22 cellular contexts compared by ENCODE assay signal in the genomic region with DNA sequence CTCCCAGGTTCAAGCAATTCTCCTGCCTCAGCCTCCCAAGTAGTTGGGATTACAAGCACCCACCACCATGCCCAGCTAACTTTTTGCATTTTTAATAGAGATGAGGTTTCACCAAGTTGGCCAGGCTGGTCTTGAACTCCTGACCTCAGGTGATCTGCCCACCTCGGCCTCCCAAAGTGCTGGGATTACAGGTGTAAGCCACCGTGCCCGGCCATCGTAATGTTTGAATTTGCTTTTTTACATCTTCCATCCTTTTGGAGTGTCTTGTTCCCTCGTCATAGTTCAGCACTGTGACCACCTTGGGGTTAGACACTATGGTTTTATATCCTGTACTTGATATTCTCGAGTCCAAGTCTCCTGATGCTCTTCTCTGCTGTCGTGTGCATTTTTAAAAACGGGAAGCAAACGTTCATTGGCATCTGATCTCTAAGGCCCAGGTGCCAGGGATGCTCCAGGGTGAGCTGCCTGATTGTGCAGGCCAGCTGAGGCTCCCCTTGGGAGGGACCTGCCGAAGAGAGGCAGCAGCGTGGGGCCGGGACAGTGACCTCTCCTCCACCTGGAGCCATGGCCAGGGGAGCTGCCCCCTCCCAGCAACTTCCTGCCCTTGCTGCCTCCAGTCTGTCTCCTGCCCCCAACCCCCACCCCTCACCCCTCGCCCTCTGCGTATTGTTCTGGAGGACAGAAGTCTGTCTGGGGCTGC. TPM values are rescaled to one million over a fixed set of nuclear protein-coding genes. Genes with fewer than 3 reads are reported as not detected.
"Had no signal": no experiment of that assay in that cellular context is flagged by ENCODE, and none has a peak within 500 bp of the region (broad histone marks: within the 10 kb centered on the region; RNA-seq: fewer than 3 reads in every experiment).

No MANE protein-coding gene starts in this region.

- H3K4me3 Mint-ChIP-seq: activated T-helper 1 cell treated with anti-CD3 and anti-CD28 coated beads, Interleukin-12 subunit alpha, Interleukin-12 subunit beta, Interleukin-2, Interleukin-4 antibody, amounts not matched to agents 30 ng/mL and 10 ng/mL and 1 ng/mL, durations not matched to agents 14 hours and 24 hours and 36 hours; central memory CD8-positive, alpha-beta T cell; nephron; stimulated activated memory B cell treated with anti-CD40 and anti-IgM and Interleukin-4, amounts not matched to agents 10 μg/mL and 1 μg/mL and 100 μg/mL, for 72 hours had no signal

- H3K27ac Mint-ChIP-seq: activated T-helper 1 cell treated with anti-CD3 and anti-CD28 coated beads, Interleukin-12 subunit alpha, Interleukin-12 subunit beta, Interleukin-2, Interleukin-4 antibody, amounts not matched to agents 30 ng/mL and 10 ng/mL and 1 ng/mL, durations not matched to agents 14 hours and 24 hours and 36 hours; nephron; stimulated activated memory B cell treated with anti-CD40 and anti-IgM and Interleukin-4, amounts not matched to agents 10 μg/mL and 1 μg/mL and 100 μg/mL, for 72 hours had no signal

- DNase-seq: activated CD4-positive, alpha-beta T cell treated with anti-CD3 and anti-CD28 coated beads for 1 hour; activated CD4-positive, alpha-beta T cell treated with anti-CD3 and anti-CD28 coated beads, Interleukin-2, amount 50 U/mL, for 48 hours; activated naive CD4-positive, alpha-beta T cell treated with Interleukin-2 at 50 U/mL for 16 hours; activated T-cell treated with anti-CD3 and anti-CD28 coated beads for 4 hours; brain microvascular endothelial cell; effector CD4-positive, alpha-beta T cell; right lobe of liver; stimulated activated CD4-positive, alpha-beta T cell treated with anti-CD3 and anti-CD28 coated beads, Interleukin-4, amount 100 ng/mL, for 24 hours; SW 1271; T-helper 2 cell; thyroid gland had no signal

- H3K27me3 Mint-ChIP-seq: central memory CD8-positive, alpha-beta T cell; stimulated activated memory B cell treated with anti-CD40 and anti-IgM and Interleukin-4, amounts not matched to agents 10 μg/mL and 1 μg/mL and 100 μg/mL, for 72 hours had no signal

- ATAC-seq: gastroesophageal sphincter; heart left ventricle; right lobe of liver; stimulated activated memory B cell treated with anti-CD40 and anti-IgM and Interleukin-4, amounts not matched to agents 10 μg/mL and 1 μg/mL and 100 μg/mL, for 72 hours had no signal

- H3K27me3 ChIP-seq: brain microvascular endothelial cell, esophagus muscularis mucosa, gastroesophageal sphincter, heart left ventricle, right lobe of liver, thyroid gland had no signal

- H3K9me3 ChIP-seq: esophagus muscularis mucosa, gastroesophageal sphincter, heart left ventricle, prostate gland, right lobe of liver, thyroid gland had no signal

- H3K27ac ChIP-seq: brain microvascular endothelial cell, coronary artery, esophagus muscularis mucosa, gastroesophageal sphincter, heart left ventricle, prostate gland, right lobe of liver, thyroid gland, WERI-Rb-1 had no signal

- H3K4me3 ChIP-seq: coronary artery, esophagus muscularis mucosa, gastroesophageal sphincter, heart left ventricle, prostate gland, right lobe of liver, thyroid gland had no signal

- H3K36me3 ChIP-seq: prostate gland had no signal

- H3K9me3 Mint-ChIP-seq: activated T-helper 1 cell treated with anti-CD3 and anti-CD28 coated beads, Interleukin-12 subunit alpha, Interleukin-12 subunit beta, Interleukin-2, Interleukin-4 antibody, amounts not matched to agents 30 ng/mL and 10 ng/mL and 1 ng/mL, durations not matched to agents 14 hours and 24 hours and 36 hours; central memory CD8-positive, alpha-beta T cell; nephron; stimulated activated memory B cell treated with anti-CD40 and anti-IgM and Interleukin-4, amounts not matched to agents 10 μg/mL and 1 μg/mL and 100 μg/mL, for 72 hours had no signal

- H3K4me1 Mint-ChIP-seq: nephron; stimulated activated memory B cell treated with anti-CD40 and anti-IgM and Interleukin-4, amounts not matched to agents 10 μg/mL and 1 μg/mL and 100 μg/mL, for 72 hours had no signal

- H3K4me1 ChIP-seq: esophagus muscularis mucosa, gastroesophageal sphincter, heart left ventricle, prostate gland, right lobe of liver, thyroid gland had no signal

RNA-seq across cellular contexts. Expression of gene SLC26A1, which starts 36.5 kb away (rescaled TPM):
- total RNA-seq: endothelial cell of umbilical vein, gastroesophageal sphincter had no signal
